Comparison of ENCODE assay signal across 8 cellular contexts in the genomic region with DNA sequence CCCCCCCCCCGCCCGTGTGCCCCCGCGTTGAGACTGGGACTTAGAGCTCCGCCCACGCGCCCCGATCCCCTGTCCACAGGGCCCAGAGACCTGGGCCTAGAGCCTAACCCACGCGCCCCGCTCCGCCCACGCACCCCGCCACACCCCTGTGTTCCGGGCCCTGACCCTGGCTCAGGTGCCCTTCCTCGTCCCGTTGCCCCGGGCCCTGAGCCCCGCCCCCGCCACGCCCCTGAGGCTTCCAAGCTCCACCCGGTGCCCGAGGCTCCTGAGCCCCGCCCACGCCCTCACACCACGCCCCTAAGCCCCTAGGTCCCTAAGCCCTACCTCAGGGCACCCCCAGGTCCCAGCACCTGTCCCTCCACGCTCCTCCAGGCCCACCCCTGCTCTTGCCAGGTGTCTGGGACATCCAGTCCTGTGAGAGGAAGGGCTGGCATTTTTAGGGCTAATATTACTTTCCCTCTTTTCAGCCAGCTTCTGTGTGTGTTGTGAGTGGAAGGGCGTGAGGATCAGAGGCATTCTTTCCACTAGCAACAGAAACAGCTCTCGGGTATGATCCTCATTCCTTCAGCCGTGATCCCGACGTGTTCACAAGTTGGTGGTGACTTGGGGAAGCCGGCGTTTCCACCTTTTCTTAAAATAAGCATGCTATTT. TPM values are rescaled to one million over a fixed set of nuclear protein-coding genes. Genes with fewer than 3 reads are reported as not detected.
DNase-seq lines count a peak whose midpoint lies in the region; ATAC-seq, FAIRE-seq and TF ChIP-seq lines count a peak whose summit lies in the region.

No MANE protein-coding gene starts in this region.

- H4K20me1 ChIP-seq in GM12878 (ENCODE audit: control insufficient read depth, insufficient read depth), result no peaks in the 10 kb centered on the region

- H3K36me3 ChIP-seq in KOPT-K1 (ENCODE audit: insufficient read depth, low read length), result no peaks in the 10 kb centered on the region
- no peaks in the 10 kb centered on the region for H3K36me3 ChIP-seq in GM12878 (ENCODE audit: control insufficient read depth in 2 of 2, insufficient read depth in 2 of 2, low read length in 1 of 2)

- SMC1A ChIA-PET in GM12878 (lab: Charles Lee; ENCODE audit: uncharacterized antibody, unreplicated experiment), result interaction anchor here (0.8 to 3.1 kb wide), 13 partner anchors 9 to 114 kb away, joined by 3 to 23 read pairs (median 4); no protein-coding TSS in a partner anchor

- peak overlapping the region; percentile 91 for H3K4me2 ChIP-seq in GM12878 (ENCODE audit: control insufficient read depth, insufficient read depth)

- peak overlapping the region; percentile 30; the same call in 1 of the 2 replicates for H3K9ac ChIP-seq in GM12878 (ENCODE audit: control insufficient read depth, insufficient read depth, low read length)

- H2AFZ ChIP-seq in GM12878 (ENCODE audit: control insufficient read depth, low read depth, low read length), result peak overlapping the region; percentile 92

- 19% methylated on average over 8 of the region's 34 CpGs for WGBS in GM12878 (ENCODE audit: insufficient coverage, insufficient replicate concordance, low lambda C conversion rate, missing lambda C conversion rate)

- peak overlapping the region; percentile 34 for H3K27ac ChIP-seq in KOPT-K1 (ENCODE audit: low read depth, low read length, poor library complexity, severe bottlenecking)
- peak overlapping the region; percentile 23 for H3K27ac ChIP-seq in GM12878 (ENCODE audit: control insufficient read depth, insufficient read depth)

- no peak for TF ChIP-seq CTCF in GM12878 (IDR thresholded peaks at IDR 0.05 in 2 of 3, conservative IDR thresholded peaks at IDR 0.05 in 1 of 3; ENCODE audit: control insufficient read depth in 2 of 3, extremely low read depth in 1 of 3, insufficient read depth in 1 of 3, low read depth in 3 of 3, low read length in 3 of 3)

- CTCF ChIA-PET in GM12878 (lab: Yijun Ruan, JAX), result interaction anchor here (1.3 to 5.1 kb wide), 9 partner anchors 8 to 104 kb away, joined by 3 to 47 read pairs (median 6); a partner anchor contains a TSS

- no peaks in the 10 kb centered on the region for H3K27me3 ChIP-seq in GM12878 (replicated peaks in 1 of 2; ENCODE audit: control insufficient read depth in 2 of 2, insufficient read depth in 2 of 2, low read length in 1 of 2)

- no peak for FAIRE-seq in GM12878 (lab: Jason Lieb, UNC)

- DNase-seq in Daoy (ENCODE audit: low read depth), result peak; percentile 87
- DNase-seq in T1000 (lab: John Stamatoyannopoulos, UW), result peak; percentile 57
- peak; percentile 65 for DNase-seq in GM12878 (ENCODE audit: low read depth, low spot score)
- peak; percentile 95 for DNase-seq in iPS-NIHi11 (ENCODE audit: low spot score)
- peak; percentile 68 to 76 for DNase-seq in stimulated activated CD4-positive, alpha-beta T cell treated with anti-CD3 and anti-CD28 coated beads, Interleukin-15, amount 100 ng/mL, for 1 hour (ENCODE audit: low read depth in 1 of 2, low spot score in 1 of 2)
- DNase-seq in hippocampal formation (lab: John Stamatoyannopoulos, UW), result no peak

- POLR2A ChIA-PET in GM12878 (lab: Charles Lee), result interaction anchor here (0.6 to 2.7 kb wide), 7 partner anchors 9 to 1058 kb away, joined by 3 to 19 read pairs (median 4); no protein-coding TSS in a partner anchor

- peak overlapping the region; percentile 60 for H3K4me3 ChIP-seq in GM12878

- BruUV-seq in GM12878 (replicated peaks; lab: Mats Ljungman, UMichigan), result no TSS peak

- TF ChIP-seq RAD21 in GM12878 (IDR thresholded peaks at IDR 0.05; ENCODE audit: insufficient read depth, low read depth, low read length), result no peak

- in situ Hi-C loops in GM12878 (cut with MboI), result no loop called here

- H3K4me1 ChIP-seq in GM12878 (ENCODE audit: control insufficient read depth, insufficient read depth, low read length), result peaks cover 31% of the 10 kb centered on the region

- no peak for TF ChIP-seq EP300 in GM12878 (IDR thresholded peaks at IDR 0.05; ENCODE audit: borderline replicate concordance in 1 of 2, control insufficient read depth in 1 of 2, low read depth in 2 of 2, low read length in 2 of 2)

- H3K9me3 ChIP-seq in KOPT-K1 (ENCODE audit: insufficient read depth, low read length, poor library complexity, severe bottlenecking), result no peaks in the 10 kb centered on the region
- no peaks in the 10 kb centered on the region; the same call in 2 of the 3 replicates for H3K9me3 ChIP-seq in GM12878 (replicated peaks; ENCODE audit: control insufficient read depth, insufficient read depth, low read length)

- RAD21 ChIA-PET in GM12878 (lab: Charles Lee; ENCODE audit: unreplicated experiment), result interaction anchor here (0.5 to 2.3 kb wide), 15 partner anchors 8 to 476 kb away, joined by 3 to 14 read pairs (median 5); a partner anchor contains a TSS

- peaks cover 3% of the 10 kb centered on the region for H3K79me2 ChIP-seq in GM12878 (ENCODE audit: control insufficient read depth, insufficient read depth, low read length)

- intact Hi-C loops in GM12878 (cut with micrococcal nuclease; ENCODE audit: unreplicated experiment), result loop anchor here (5.0 kb wide), 2 partner anchors 33 to 53 kb away; no protein-coding TSS in a partner anchor

- no peak for TF ChIP-seq POLR2A in GM12878 (IDR thresholded peaks at IDR 0.05; ENCODE audit: low read depth, low read length)

- peak; percentile 71 for ATAC-seq in GM21786 (IDR thresholded peaks at IDR 0.05; ENCODE audit: unreplicated experiment)
- ATAC-seq in GM12878, result peak; percentile 88

TF ChIP-seq in GM12878, 131 proteins besides CTCF, POLR2A, EP300 and RAD21 (continues in another document):
- 0 out of 4 replicates have a peak, but pooled peaks of 1 of the 2 experiments have one; percentile 25 for TF ChIP-seq SRF (IDR thresholded peaks at IDR 0.05; ENCODE audit: low read depth in 2 of 2, low read length in 2 of 2)
- TF ChIP-seq, protein P1, sequence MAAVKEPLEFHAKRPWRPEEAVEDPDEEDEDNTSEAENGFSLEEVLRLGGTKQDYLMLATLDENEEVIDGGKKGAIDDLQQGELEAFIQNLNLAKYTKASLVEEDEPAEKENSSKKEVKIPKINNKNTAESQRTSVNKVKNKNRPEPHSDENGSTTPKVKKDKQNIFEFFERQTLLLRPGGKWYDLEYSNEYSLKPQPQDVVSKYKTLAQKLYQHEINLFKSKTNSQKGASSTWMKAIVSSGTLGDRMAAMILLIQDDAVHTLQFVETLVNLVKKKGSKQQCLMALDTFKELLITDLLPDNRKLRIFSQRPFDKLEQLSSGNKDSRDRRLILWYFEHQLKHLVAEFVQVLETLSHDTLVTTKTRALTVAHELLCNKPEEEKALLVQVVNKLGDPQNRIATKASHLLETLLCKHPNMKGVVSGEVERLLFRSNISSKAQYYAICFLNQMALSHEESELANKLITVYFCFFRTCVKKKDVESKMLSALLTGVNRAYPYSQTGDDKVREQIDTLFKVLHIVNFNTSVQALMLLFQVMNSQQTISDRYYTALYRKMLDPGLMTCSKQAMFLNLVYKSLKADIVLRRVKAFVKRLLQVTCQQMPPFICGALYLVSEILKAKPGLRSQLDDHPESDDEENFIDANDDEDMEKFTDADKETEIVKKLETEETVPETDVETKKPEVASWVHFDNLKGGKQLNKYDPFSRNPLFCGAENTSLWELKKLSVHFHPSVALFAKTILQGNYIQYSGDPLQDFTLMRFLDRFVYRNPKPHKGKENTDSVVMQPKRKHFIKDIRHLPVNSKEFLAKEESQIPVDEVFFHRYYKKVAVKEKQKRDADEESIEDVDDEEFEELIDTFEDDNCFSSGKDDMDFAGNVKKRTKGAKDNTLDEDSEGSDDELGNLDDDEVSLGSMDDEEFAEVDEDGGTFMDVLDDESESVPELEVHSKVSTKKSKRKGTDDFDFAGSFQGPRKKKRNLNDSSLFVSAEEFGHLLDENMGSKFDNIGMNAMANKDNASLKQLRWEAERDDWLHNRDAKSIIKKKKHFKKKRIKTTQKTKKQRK (IDR thresholded peaks at IDR 0.05; ENCODE audit: low read depth, low read length), result no peak
- TF ChIP-seq, protein P2, sequence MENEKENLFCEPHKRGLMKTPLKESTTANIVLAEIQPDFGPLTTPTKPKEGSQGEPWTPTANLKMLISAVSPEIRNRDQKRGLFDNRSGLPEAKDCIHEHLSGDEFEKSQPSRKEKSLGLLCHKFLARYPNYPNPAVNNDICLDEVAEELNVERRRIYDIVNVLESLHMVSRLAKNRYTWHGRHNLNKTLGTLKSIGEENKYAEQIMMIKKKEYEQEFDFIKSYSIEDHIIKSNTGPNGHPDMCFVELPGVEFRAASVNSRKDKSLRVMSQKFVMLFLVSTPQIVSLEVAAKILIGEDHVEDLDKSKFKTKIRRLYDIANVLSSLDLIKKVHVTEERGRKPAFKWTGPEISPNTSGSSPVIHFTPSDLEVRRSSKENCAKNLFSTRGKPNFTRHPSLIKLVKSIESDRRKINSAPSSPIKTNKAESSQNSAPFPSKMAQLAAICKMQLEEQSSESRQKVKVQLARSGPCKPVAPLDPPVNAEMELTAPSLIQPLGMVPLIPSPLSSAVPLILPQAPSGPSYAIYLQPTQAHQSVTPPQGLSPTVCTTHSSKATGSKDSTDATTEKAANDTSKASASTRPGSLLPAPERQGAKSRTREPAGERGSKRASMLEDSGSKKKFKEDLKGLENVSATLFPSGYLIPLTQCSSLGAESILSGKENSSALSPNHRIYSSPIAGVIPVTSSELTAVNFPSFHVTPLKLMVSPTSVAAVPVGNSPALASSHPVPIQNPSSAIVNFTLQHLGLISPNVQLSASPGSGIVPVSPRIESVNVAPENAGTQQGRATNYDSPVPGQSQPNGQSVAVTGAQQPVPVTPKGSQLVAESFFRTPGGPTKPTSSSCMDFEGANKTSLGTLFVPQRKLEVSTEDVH (IDR thresholded peaks at IDR 0.05; ENCODE audit: low read depth, partially characterized antibody), result no peak
- TF ChIP-seq STAT3 (IDR thresholded peaks at IDR 0.05; ENCODE audit: low read depth, low read length), result no peak

RNA-seq across cellular contexts. Expression of a gene that starts 0.6 kb away (rescaled TPM):
- total RNA-seq in Daoy (2014; rRNA removed; shearing (Covaris generic)), result 2.0 and 3.2 TPM in 2 replicates
- total RNA-seq in GM12878 (2013; cell fraction: nucleolus; rRNA removed), result 22.6 and 27.6 TPM in 2 replicates
- total RNA-seq in GM12878 (2014; rRNA removed), result 4.7 and 15.9 TPM in 2 replicates
- 2.8 and 5.0 TPM in 2 replicates for total RNA-seq in GM12878 (2014; rRNA removed; fragmentation: Illumina TruSeq; extraction: Trizol)
- total RNA-seq in GM12878 (2021), result 10.1 and 12.2 TPM in 2 replicates
- polyA plus RNA-seq in GM12878 (2011; ENCODE audit: low read depth), result 1.5 TPM
- 1.3 and 3.7 TPM in 2 replicates for polyA plus RNA-seq in GM12878 (2011; rRNA removed)
- 1.8 and 2.0 TPM in 2 replicates for polyA plus RNA-seq in GM12878 (2011; cell fraction: cytosol; rRNA removed)
- polyA plus RNA-seq in GM12878 (2011; cell fraction: nucleus; rRNA removed), result 1.9 and 2.3 TPM in 2 replicates
- polyA plus RNA-seq in GM12878 (2012), result 11.4 and 13.6 TPM in 2 replicates
- polyA plus RNA-seq in GM12878 (2014; fragmentation: Illumina TruSeq; extraction: Trizol), result 2.5 and 2.8 TPM in 2 replicates
- polyA plus RNA-seq in GM12878 (2014; fragmentation: Nextera tagmentation; extraction: Ambion mirVana), result 1 to 10 TPM in 1 of 2 experiments, under 1 TPM in 1; 0.66 to 1.1 TPM
- polyA plus RNA-seq in GM12878 (2014; rRNA removed), result 2.6 and 3.2 TPM in 2 replicates
- 1 to 10 TPM in 1 of 2 experiments, under 1 TPM in 1; 0.86 to 2.9 TPM for polyA plus RNA-seq in GM12878 (2016; fragmentation: Nextera tagmentation; extraction: Ambion mirVana)
- 2.6 and 8.1 TPM in 2 replicates for polyA minus RNA-seq in GM12878 (2011; rRNA and poly(A)+ RNA removed)
- 1.2 and 1.8 TPM in 2 replicates for polyA minus RNA-seq in GM12878 (2011; cell fraction: cytosol; rRNA and poly(A)+ RNA removed)
- polyA minus RNA-seq in GM12878 (2011; cell fraction: nucleus; rRNA and poly(A)+ RNA removed), result 0.85 and 3.2 TPM in 2 replicates

Comparison
In these comparisons a context has a peak if more than half of its experiments do, and no peak if none do; other contexts are left out.
1. DNase-seq: peak in Daoy (single experiment), T1000 (single experiment), GM12878 (single experiment), iPS-NIHi11 (single experiment) and stimulated activated CD4-positive, alpha-beta T cell treated with anti-CD3 and anti-CD28 coated beads, Interleukin-15, amount 100 ng/mL, for 1 hour (2 of 2); none in hippocampal formation (0 of 2).